Comparison of ENCODE assay signal across 15 cellular contexts in genomic region chr3:6679510-6679909, GRCh38.
DNase-seq lines count a peak whose midpoint lies in the region; ATAC-seq and TF ChIP-seq lines count a peak whose summit lies in the region.
"Had no signal": no experiment of that assay in that cellular context is flagged by ENCODE, and none has a peak within 500 bp of the region (broad histone marks: within the 10 kb centered on the region; RNA-seq: fewer than 3 reads in every experiment).

No MANE protein-coding gene starts in this region.

- H3K36me3 ChIP-seq in Loucy (ENCODE audit: insufficient read depth, low read length) (no peaks in the 10 kb centered on the region), heart left ventricle (no peaks in the 10 kb centered on the region), Peyer's patch (no peaks in the 10 kb centered on the region)

- H3K4me2 ChIP-seq in Loucy (ENCODE audit: low read depth, low read length, poor library complexity, severe bottlenecking), result no peak overlapping the region

- no peak overlapping the region for H3K4me3 Mint-ChIP-seq in activated CD4-positive, alpha-beta memory T cell treated with anti-CD3 and anti-CD28 coated beads for 36 hours
- H3K4me3 Mint-ChIP-seq: activated T-cell treated with anti-CD3 and anti-CD28 coated beads, Interleukin-2, amount 50 U/mL, for 24 hours; natural killer cell treated with Interleukin-12 subunit alpha and Interleukin-12 subunit beta and Interleukin-15 and Interleukin-18, amount 100 ng/mL, for 72 hours had no signal

- POLR2A ChIA-PET in activated CD4-positive, alpha-beta memory T cell treated with anti-CD3 and anti-CD28 coated beads for 36 hours (lab: Charles Lee), result no interaction called here

- H3K9me3 Mint-ChIP-seq in activated CD4-positive, alpha-beta memory T cell treated with anti-CD3 and anti-CD28 coated beads for 36 hours, result peaks cover 6% of the 10 kb centered on the region

- H3K9me3 ChIP-seq in Loucy (ENCODE audit: insufficient read depth, low read depth, low read length) (no peaks in the 10 kb centered on the region), heart left ventricle (no peaks in the 10 kb centered on the region), Peyer's patch (no peaks in the 10 kb centered on the region)

- TF ChIP-seq POLR2A in heart left ventricle (IDR thresholded peaks at IDR 0.05), result no peak
- no peak for TF ChIP-seq POLR2A in Peyer's patch (IDR thresholded peaks at IDR 0.05)

- CTCF ChIA-PET in activated CD4-positive, alpha-beta memory T cell treated with anti-CD3 and anti-CD28 coated beads for 36 hours (lab: Charles Lee), result no interaction called here

- WGBS in heart left ventricle, 4 donors, result 72 to 87% (median 78%) methylated on average over 4 of the region's 4 CpGs

- H3K79me2 ChIP-seq in Loucy (ENCODE audit: insufficient read depth, low read length), result no peaks in the 10 kb centered on the region

- DNase-seq in SIG-M5 treated with dmso at 0.1 percent for 504 hours (lab: John Stamatoyannopoulos, UW; ENCODE audit: unreplicated experiment) (peak; percentile 11), SIG-M5 (lab: John Stamatoyannopoulos, UW) (no peak), NCI-H1417 treated with DMSO at 0.1 percent for 48 hours (lab: John Stamatoyannopoulos, UW) (no peak), heart left ventricle (no peak), Peyer's patch (no peak)
- DNase-seq in activated CD4-positive, alpha-beta memory T cell treated with anti-CD3 and anti-CD28 coated beads for 36 hours, result no peak
- DNase-seq: activated T-cell treated with anti-CD3 and anti-CD28 coated beads, Interleukin-2, amount 50 U/mL, for 24 hours; head of caudate nucleus; NCI-H1092 treated with DMSO at 0.1 percent for 48 hours; NCI-H510A had no signal

- intact Hi-C loops in heart left ventricle (cut with DNase I), result no loop called here
- intact Hi-C loops in activated CD4-positive, alpha-beta memory T cell treated with anti-CD3 and anti-CD28 coated beads for 36 hours (cut with micrococcal nuclease), result no loop called here

- no peaks in the 10 kb centered on the region for H3F3A ChIP-seq in Loucy (ENCODE audit: low read depth)

- no peak overlapping the region for H3K27ac Mint-ChIP-seq in activated CD4-positive, alpha-beta memory T cell treated with anti-CD3 and anti-CD28 coated beads for 36 hours
- H3K27ac Mint-ChIP-seq: activated T-cell treated with anti-CD3 and anti-CD28 coated beads, Interleukin-2, amount 50 U/mL, for 24 hours; natural killer cell treated with Interleukin-12 subunit alpha and Interleukin-12 subunit beta and Interleukin-15 and Interleukin-18, amount 100 ng/mL, for 72 hours had no signal

- H3K4me3 ChIP-seq in Loucy (ENCODE audit: low read length, poor library complexity, severe bottlenecking) (no peak overlapping the region), heart left ventricle (no peak overlapping the region), Peyer's patch (no peak overlapping the region)

- H2AFZ ChIP-seq in Loucy (ENCODE audit: low read length), result no peak overlapping the region

- H3K27ac ChIP-seq in heart left ventricle, result no peak overlapping the region
- no peak overlapping the region for H3K27ac ChIP-seq in Peyer's patch

- H3K9me2 ChIP-seq in Loucy (replicated peaks; ENCODE audit: low read depth, low read length), result no peaks in the 10 kb centered on the region

- ATAC-seq in HG02623 (IDR thresholded peaks at IDR 0.05; ENCODE audit: unreplicated experiment) (peak; percentile 24), heart left ventricle (no peak)
- ATAC-seq: HCT116; left lobe of liver; natural killer cell treated with Interleukin-12 subunit alpha and Interleukin-12 subunit beta and Interleukin-15 and Interleukin-18, amount 100 ng/mL, for 72 hours had no signal

- TF ChIP-seq CTCF in Loucy (conservative IDR thresholded peaks at IDR 0.05; ENCODE audit: low read length), result peak; percentile 14; the same call in 1 of the 2 replicates
- TF ChIP-seq CTCF in heart left ventricle (IDR thresholded peaks at IDR 0.05), result no peak
- TF ChIP-seq CTCF in Peyer's patch (IDR thresholded peaks at IDR 0.05), result no peak

- H3K27me3 ChIP-seq in Loucy (ENCODE audit: insufficient read depth, low read length, poor library complexity, severe bottlenecking) (no peaks in the 10 kb centered on the region), heart left ventricle (no peaks in the 10 kb centered on the region), Peyer's patch (no peaks in the 10 kb centered on the region)

- H3K27me3 Mint-ChIP-seq in activated CD4-positive, alpha-beta memory T cell treated with anti-CD3 and anti-CD28 coated beads for 36 hours, result no peaks in the 10 kb centered on the region
- H3K27me3 Mint-ChIP-seq: activated T-cell treated with anti-CD3 and anti-CD28 coated beads, Interleukin-2, amount 50 U/mL, for 24 hours; natural killer cell treated with Interleukin-12 subunit alpha and Interleukin-12 subunit beta and Interleukin-15 and Interleukin-18, amount 100 ng/mL, for 72 hours had no signal

- no peaks in the 10 kb centered on the region for H4K20me1 ChIP-seq in Loucy (ENCODE audit: insufficient read depth, low read length, poor library complexity, severe bottlenecking)

- H3K9ac ChIP-seq in Loucy (ENCODE audit: low read depth, low read length, poor library complexity, severe bottlenecking), result no peak overlapping the region

- no peaks in the 10 kb centered on the region for H3K4me1 Mint-ChIP-seq in activated CD4-positive, alpha-beta memory T cell treated with anti-CD3 and anti-CD28 coated beads for 36 hours (ENCODE audit: low read depth)

- no peaks in the 10 kb centered on the region for H3K36me3 Mint-ChIP-seq in activated CD4-positive, alpha-beta memory T cell treated with anti-CD3 and anti-CD28 coated beads for 36 hours

- H3K4me1 ChIP-seq in Loucy (ENCODE audit: insufficient read depth, low read length, poor library complexity, severe bottlenecking), result no peaks in the 10 kb centered on the region
- H3K4me1 ChIP-seq in heart left ventricle, result no peaks in the 10 kb centered on the region
- H3K4me1 ChIP-seq in Peyer's patch, result no peaks in the 10 kb centered on the region
